In the genomic region with DNA sequence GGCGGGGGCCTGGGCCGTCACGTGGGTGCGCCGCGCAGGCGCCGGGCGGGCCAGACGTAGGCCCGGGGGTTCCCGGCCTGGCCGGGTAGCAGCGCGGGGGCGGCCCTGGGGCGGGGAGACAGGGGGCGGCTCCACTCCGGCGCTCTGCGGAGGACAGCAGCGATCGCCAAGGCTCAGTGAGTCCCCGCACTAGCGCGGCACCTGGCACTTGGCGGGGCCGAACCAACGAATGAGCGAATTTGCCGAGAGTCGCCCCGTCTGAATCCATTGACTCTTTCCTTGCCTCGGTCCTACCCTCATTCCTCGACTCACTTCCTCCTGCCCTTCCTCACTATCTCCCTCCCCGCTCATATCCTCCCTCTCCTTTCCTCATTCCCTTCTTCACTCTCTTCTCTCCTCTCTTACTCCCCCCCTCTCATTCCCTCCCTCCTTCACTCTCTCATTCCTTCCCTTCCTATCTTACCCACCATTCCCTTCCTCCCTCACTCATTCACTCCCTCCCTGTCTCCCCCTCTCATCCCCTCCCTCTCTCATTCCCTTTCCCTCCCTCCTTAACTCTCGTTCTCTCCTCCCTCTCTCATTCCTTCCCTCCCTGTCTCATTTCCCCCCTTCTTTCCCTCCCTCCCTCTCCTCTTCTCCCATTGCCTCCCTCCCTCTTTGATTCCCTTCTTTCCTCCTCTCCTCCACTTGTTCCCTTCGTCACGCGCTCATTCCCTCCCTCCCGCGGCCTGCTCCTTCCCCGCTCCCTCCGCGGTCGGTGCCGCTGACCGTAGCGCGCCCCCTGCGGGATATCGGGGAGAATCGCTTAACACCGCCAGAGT, we compare ENCODE assay signal across 1 cellular context.
A peak's percentile ranks its signal among the peaks of the same experiment; 100 is the strongest.
TF ChIP-seq lines count a peak whose summit lies in the region.

No MANE protein-coding gene starts in this region.

TF ChIP-seq in GM12878, 131 proteins besides CTCF, POLR2A, EP300 and RAD21 (continued from another document):
- TF ChIP-seq, protein P1, sequence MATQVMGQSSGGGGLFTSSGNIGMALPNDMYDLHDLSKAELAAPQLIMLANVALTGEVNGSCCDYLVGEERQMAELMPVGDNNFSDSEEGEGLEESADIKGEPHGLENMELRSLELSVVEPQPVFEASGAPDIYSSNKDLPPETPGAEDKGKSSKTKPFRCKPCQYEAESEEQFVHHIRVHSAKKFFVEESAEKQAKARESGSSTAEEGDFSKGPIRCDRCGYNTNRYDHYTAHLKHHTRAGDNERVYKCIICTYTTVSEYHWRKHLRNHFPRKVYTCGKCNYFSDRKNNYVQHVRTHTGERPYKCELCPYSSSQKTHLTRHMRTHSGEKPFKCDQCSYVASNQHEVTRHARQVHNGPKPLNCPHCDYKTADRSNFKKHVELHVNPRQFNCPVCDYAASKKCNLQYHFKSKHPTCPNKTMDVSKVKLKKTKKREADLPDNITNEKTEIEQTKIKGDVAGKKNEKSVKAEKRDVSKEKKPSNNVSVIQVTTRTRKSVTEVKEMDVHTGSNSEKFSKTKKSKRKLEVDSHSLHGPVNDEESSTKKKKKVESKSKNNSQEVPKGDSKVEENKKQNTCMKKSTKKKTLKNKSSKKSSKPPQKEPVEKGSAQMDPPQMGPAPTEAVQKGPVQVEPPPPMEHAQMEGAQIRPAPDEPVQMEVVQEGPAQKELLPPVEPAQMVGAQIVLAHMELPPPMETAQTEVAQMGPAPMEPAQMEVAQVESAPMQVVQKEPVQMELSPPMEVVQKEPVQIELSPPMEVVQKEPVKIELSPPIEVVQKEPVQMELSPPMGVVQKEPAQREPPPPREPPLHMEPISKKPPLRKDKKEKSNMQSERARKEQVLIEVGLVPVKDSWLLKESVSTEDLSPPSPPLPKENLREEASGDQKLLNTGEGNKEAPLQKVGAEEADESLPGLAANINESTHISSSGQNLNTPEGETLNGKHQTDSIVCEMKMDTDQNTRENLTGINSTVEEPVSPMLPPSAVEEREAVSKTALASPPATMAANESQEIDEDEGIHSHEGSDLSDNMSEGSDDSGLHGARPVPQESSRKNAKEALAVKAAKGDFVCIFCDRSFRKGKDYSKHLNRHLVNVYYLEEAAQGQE (IDR thresholded peaks at IDR 0.05; ENCODE audit: low read depth, low read length), result 0 out of 2 replicates have a peak, but pooled peaks have one; percentile 28
- TF ChIP-seq, protein P2, sequence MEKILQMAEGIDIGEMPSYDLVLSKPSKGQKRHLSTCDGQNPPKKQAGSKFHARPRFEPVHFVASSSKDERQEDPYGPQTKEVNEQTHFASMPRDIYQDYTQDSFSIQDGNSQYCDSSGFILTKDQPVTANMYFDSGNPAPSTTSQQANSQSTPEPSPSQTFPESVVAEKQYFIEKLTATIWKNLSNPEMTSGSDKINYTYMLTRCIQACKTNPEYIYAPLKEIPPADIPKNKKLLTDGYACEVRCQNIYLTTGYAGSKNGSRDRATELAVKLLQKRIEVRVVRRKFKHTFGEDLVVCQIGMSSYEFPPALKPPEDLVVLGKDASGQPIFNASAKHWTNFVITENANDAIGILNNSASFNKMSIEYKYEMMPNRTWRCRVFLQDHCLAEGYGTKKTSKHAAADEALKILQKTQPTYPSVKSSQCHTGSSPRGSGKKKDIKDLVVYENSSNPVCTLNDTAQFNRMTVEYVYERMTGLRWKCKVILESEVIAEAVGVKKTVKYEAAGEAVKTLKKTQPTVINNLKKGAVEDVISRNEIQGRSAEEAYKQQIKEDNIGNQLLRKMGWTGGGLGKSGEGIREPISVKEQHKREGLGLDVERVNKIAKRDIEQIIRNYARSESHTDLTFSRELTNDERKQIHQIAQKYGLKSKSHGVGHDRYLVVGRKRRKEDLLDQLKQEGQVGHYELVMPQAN (conservative IDR thresholded peaks at IDR 0.05), result no peak
- TF ChIP-seq SIN3A (IDR thresholded peaks at IDR 0.05; ENCODE audit: low read depth, low read length), result no peak
- peak; percentile 52; the same call in 1 of the 2 replicates for TF ChIP-seq ATF7 (IDR thresholded peaks at IDR 0.05; ENCODE audit: low read depth)
- no peak for TF ChIP-seq KLF5 (IDR thresholded peaks at IDR 0.05; ENCODE audit: partially characterized antibody)
- TF ChIP-seq ZNF24 (IDR thresholded peaks at IDR 0.05), result no peak
- TF ChIP-seq CEBPB (IDR thresholded peaks at IDR 0.05; ENCODE audit: borderline replicate concordance in 1 of 2, low read depth in 2 of 2, low read length in 2 of 2), result no peak
- no peak for TF ChIP-seq BMI1 (IDR thresholded peaks at IDR 0.05; ENCODE audit: borderline replicate concordance)
- TF ChIP-seq, protein P3, sequence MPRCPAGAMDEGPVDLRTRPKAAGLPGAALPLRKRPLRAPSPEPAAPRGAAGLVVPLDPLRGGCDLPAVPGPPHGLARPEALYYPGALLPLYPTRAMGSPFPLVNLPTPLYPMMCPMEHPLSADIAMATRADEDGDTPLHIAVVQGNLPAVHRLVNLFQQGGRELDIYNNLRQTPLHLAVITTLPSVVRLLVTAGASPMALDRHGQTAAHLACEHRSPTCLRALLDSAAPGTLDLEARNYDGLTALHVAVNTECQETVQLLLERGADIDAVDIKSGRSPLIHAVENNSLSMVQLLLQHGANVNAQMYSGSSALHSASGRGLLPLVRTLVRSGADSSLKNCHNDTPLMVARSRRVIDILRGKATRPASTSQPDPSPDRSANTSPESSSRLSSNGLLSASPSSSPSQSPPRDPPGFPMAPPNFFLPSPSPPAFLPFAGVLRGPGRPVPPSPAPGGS (IDR thresholded peaks at IDR 0.05; ENCODE audit: borderline replicate concordance, insufficient read depth, low read depth, low read length, poor library complexity, severe bottlenecking), result no peak
- TF ChIP-seq, protein P4, sequence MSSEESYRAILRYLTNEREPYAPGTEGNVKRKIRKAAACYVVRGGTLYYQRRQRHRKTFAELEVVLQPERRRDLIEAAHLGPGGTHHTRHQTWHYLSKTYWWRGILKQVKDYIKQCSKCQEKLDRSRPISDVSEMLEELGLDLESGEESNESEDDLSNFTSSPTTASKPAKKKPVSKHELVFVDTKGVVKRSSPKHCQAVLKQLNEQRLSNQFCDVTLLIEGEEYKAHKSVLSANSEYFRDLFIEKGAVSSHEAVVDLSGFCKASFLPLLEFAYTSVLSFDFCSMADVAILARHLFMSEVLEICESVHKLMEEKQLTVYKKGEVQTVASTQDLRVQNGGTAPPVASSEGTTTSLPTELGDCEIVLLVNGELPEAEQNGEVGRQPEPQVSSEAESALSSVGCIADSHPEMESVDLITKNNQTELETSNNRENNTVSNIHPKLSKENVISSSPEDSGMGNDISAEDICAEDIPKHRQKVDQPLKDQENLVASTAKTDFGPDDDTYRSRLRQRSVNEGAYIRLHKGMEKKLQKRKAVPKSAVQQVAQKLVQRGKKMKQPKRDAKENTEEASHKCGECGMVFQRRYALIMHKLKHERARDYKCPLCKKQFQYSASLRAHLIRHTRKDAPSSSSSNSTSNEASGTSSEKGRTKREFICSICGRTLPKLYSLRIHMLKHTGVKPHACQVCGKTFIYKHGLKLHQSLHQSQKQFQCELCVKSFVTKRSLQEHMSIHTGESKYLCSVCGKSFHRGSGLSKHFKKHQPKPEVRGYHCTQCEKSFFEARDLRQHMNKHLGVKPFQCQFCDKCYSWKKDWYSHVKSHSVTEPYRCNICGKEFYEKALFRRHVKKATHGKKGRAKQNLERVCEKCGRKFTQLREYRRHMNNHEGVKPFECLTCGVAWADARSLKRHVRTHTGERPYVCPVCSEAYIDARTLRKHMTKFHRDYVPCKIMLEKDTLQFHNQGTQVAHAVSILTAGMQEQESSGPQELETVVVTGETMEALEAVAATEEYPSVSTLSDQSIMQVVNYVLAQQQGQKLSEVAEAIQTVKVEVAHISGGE (CRISPR knock-in tag; IDR thresholded peaks at IDR 0.05), result no peak
- TF ChIP-seq, protein P5, sequence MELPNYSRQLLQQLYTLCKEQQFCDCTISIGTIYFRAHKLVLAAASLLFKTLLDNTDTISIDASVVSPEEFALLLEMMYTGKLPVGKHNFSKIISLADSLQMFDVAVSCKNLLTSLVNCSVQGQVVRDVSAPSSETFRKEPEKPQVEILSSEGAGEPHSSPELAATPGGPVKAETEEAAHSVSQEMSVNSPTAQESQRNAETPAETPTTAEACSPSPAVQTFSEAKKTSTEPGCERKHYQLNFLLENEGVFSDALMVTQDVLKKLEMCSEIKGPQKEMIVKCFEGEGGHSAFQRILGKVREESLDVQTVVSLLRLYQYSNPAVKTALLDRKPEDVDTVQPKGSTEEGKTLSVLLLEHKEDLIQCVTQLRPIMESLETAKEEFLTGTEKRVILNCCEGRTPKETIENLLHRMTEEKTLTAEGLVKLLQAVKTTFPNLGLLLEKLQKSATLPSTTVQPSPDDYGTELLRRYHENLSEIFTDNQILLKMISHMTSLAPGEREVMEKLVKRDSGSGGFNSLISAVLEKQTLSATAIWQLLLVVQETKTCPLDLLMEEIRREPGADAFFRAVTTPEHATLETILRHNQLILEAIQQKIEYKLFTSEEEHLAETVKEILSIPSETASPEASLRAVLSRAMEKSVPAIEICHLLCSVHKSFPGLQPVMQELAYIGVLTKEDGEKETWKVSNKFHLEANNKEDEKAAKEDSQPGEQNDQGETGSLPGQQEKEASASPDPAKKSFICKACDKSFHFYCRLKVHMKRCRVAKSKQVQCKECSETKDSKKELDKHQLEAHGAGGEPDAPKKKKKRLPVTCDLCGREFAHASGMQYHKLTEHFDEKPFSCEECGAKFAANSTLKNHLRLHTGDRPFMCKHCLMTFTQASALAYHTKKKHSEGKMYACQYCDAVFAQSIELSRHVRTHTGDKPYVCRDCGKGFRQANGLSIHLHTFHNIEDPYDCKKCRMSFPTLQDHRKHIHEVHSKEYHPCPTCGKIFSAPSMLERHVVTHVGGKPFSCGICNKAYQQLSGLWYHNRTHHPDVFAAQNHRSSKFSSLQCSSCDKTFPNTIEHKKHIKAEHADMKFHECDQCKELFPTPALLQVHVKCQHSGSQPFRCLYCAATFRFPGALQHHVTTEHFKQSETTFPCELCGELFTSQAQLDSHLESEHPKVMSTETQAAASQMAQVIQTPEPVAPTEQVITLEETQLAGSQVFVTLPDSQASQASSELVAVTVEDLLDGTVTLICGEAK (IDR thresholded peaks at IDR 0.05; ENCODE audit: borderline replicate concordance), result no peak
